Comparison of ENCODE assay signal across 12 cellular contexts in genomic region chr18:76484749-76485387, GRCh38. TPM values are rescaled to one million over a fixed set of nuclear protein-coding genes. Genes with fewer than 3 reads are reported as not detected.
DNase-seq lines count a peak whose midpoint lies in the region; ATAC-seq and TF ChIP-seq lines count a peak whose summit lies in the region.
"Had no signal": no experiment of that assay in that cellular context is flagged by ENCODE, and none has a peak within 500 bp of the region (broad histone marks: within the 10 kb centered on the region; RNA-seq: fewer than 3 reads in every experiment).

No MANE protein-coding gene starts in this region.

- peak overlapping the region; percentile 75 for H3K4me3 Mint-ChIP-seq in glutamatergic neuron (ENCODE audit: unreplicated experiment)
- H3K4me3 Mint-ChIP-seq: activated T-cell treated with anti-CD3 and anti-CD28 coated beads, Interleukin-2, amount 50 U/mL, for 24 hours; endodermal cell had no signal

- peak; percentile 75 for ATAC-seq in GM18502 (IDR thresholded peaks at IDR 0.05; ENCODE audit: poor library complexity, unreplicated experiment)
- ATAC-seq in GM21737 (IDR thresholded peaks at IDR 0.05; ENCODE audit: unreplicated experiment): peak; percentile 60
- ATAC-seq in HG03378 (IDR thresholded peaks at IDR 0.05; ENCODE audit: unreplicated experiment): peak; percentile 75
- ATAC-seq in GM19328 (IDR thresholded peaks at IDR 0.05; ENCODE audit: unreplicated experiment): no peak

- H3K36me3 Mint-ChIP-seq in glutamatergic neuron (ENCODE audit: unreplicated experiment): peaks cover 4% of the 10 kb centered on the region

- TF ChIP-seq CTCF in glutamatergic neuron (IDR thresholded peaks at IDR 0.05; ENCODE audit: partially characterized antibody, unreplicated experiment) (no peak), GM10248 (IDR thresholded peaks at IDR 0.05; ENCODE audit: control extremely low read depth, extremely low read depth, low read depth, missing control alignments) (no peak)

- H3K27ac Mint-ChIP-seq in glutamatergic neuron (ENCODE audit: unreplicated experiment): peak overlapping the region; percentile 99
- H3K27ac Mint-ChIP-seq: activated T-cell treated with anti-CD3 and anti-CD28 coated beads, Interleukin-2, amount 50 U/mL, for 24 hours; endodermal cell had no signal

- H3K9me3 Mint-ChIP-seq in glutamatergic neuron (ENCODE audit: unreplicated experiment): peaks cover 30% of the 10 kb centered on the region
- H3K9me3 Mint-ChIP-seq: activated T-cell treated with anti-CD3 and anti-CD28 coated beads, Interleukin-2, amount 50 U/mL, for 24 hours; endodermal cell had no signal

- DNase-seq in glutamatergic neuron: no peak
- no peak for DNase-seq in HPDE6-E6E7 (ENCODE audit: extremely low spot score)
- no peak for DNase-seq in GM10248 (ENCODE audit: extremely low spot score)
- DNase-seq in NCI-H187 (lab: John Stamatoyannopoulos, UW): no peak
- DNase-seq: activated T-cell treated with anti-CD3 and anti-CD28 coated beads, Interleukin-2, amount 50 U/mL, for 24 hours; endodermal cell; SHP77; stimulated activated CD8-positive, alpha-beta memory T cell treated with anti-CD3 and anti-CD28 coated beads, Interleukin-4, amount 100 ng/mL, for 48 hours had no signal

- peaks cover 76% of the 10 kb centered on the region for H3K4me1 Mint-ChIP-seq in glutamatergic neuron (ENCODE audit: low read depth, unreplicated experiment)

- peaks cover 12% of the 10 kb centered on the region for H3K27me3 Mint-ChIP-seq in glutamatergic neuron (ENCODE audit: unreplicated experiment)

- CTCF ChIA-PET in GM10248 (lab: Yijun Ruan, JAX): no interaction called here

- POLR2A ChIA-PET in GM10248 (lab: Yijun Ruan, JAX): interaction anchor here (0.6 kb wide), 1 partner anchor 1886 kb away, joined by 7 read pairs; no protein-coding TSS in a partner anchor

RNA-seq across cellular contexts. Expression of gene ZNF516, which starts 10.2 kb away (rescaled TPM):
- 192 TPM for total RNA-seq in glutamatergic neuron (ENCODE audit: unreplicated experiment)
